ENCODE assay signal across 1 cellular context in genomic region chrX:72238183-72238582, GRCh38.
TF ChIP-seq lines count a peak whose summit lies in the region.

No MANE protein-coding gene starts in this region.

TF ChIP-seq in HEK293, 187 proteins besides CTCF, POLR2A, EP300 and RAD21 (continued from another document):
- TF ChIP-seq PATZ1 (tag by site-specific recombination; IDR thresholded peaks at IDR 0.05) (no peak), ZNF571 (tag by site-specific recombination; IDR thresholded peaks at IDR 0.05) (no peak), SALL2 (tag by site-specific recombination; IDR thresholded peaks at IDR 0.05; ENCODE audit: borderline replicate concordance) (no peak), ZNF645 (tag by site-specific recombination; IDR thresholded peaks at IDR 0.05) (no peak), ZNF843 (tag by site-specific recombination; IDR thresholded peaks at IDR 0.05) (no peak), ZNF416 (tag by site-specific recombination; IDR thresholded peaks at IDR 0.05) (no peak)
